ENCODE assay signal across 1 cellular context in genomic region chr3:128236667-128237066, GRCh38.
TF ChIP-seq lines count a peak whose summit lies in the region.

No MANE protein-coding gene starts in this region.

TF ChIP-seq in SK-N-SH treated with all-trans-retinoic acid at 6 μM for 48 hours, 23 proteins besides CTCF, POLR2A, EP300 and RAD21 (continued from another document):
- TF ChIP-seq TSHZ2 (CRISPR knock-in tag; IDR thresholded peaks at IDR 0.05) = peak; percentile 74; the same call in 1 of the 2 replicates
TF ChIP-seq in SK-N-SH treated with all-trans-retinoic acid at 6 μM for 48 hours: peak in this region for 2.
